Comparison of ENCODE assay signal across 21 cellular contexts in the genomic region with DNA sequence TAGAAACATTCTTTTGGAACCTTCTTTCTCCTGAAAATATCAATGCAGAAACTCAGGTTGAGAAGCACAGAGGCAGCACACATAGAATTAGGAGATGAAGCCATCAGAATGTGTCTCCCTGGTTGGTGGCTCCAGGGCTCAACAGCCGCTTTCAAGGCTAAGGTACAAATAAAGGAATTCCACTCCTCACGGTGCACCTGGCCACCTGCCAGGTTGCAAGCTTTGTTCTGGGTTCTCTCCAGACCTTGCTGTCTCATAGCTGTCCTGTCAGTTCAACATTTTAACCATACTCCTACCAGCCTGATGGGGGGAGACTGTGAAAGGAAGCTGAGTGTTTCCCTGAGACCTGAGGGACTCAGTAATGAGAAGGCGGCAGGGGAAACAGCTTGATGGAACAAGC.
"Had no signal": no experiment of that assay in that cellular context is flagged by ENCODE, and none has a peak within 500 bp of the region (broad histone marks: within the 10 kb centered on the region; RNA-seq: fewer than 3 reads in every experiment).

No MANE protein-coding gene starts in this region.

- H3K36me3 Mint-ChIP-seq: memory B cell; naive thymus-derived CD4-positive, alpha-beta T cell; type B pancreatic cell had no signal

- H3K4me1 Mint-ChIP-seq: memory B cell; naive thymus-derived CD4-positive, alpha-beta T cell had no signal

- ATAC-seq: esophagus mucosa; mucosa of descending colon; naive thymus-derived CD4-positive, alpha-beta T cell; sciatic nerve had no signal

- H3K4me3 Mint-ChIP-seq: activated T-cell treated with anti-CD3 and anti-CD28 coated beads, Interleukin-2, amount 50 U/mL, for 24 hours; memory B cell; naive thymus-derived CD4-positive, alpha-beta T cell; stimulated activated naive CD8-positive, alpha-beta T cell treated with anti-CD3 and anti-CD28 coated beads, Interleukin-15, Interleukin-2, amounts not matched to agents 100 ng/mL and 50 ng/mL, for 24 hours; type B pancreatic cell had no signal

- H3K9me3 ChIP-seq: left ventricle myocardium inferior, mucosa of descending colon, ovary, suprapubic skin had no signal

- H3K27ac ChIP-seq: cardiac muscle cell, dorsolateral prefrontal cortex, left ventricle myocardium inferior, ovary, suprapubic skin had no signal

- H3K27me3 ChIP-seq: cardiac muscle cell, dorsolateral prefrontal cortex, ovary, suprapubic skin had no signal

- H3K4me3 ChIP-seq: cardiac muscle cell, dorsolateral prefrontal cortex, left ventricle myocardium inferior, mucosa of descending colon, ovary, suprapubic skin had no signal

- H3K4me1 ChIP-seq: left ventricle myocardium inferior had no signal

- DNase-seq: activated CD4-positive, alpha-beta T cell treated with anti-CD3 and anti-CD28 coated beads for 1 hour; activated CD4-positive, alpha-beta T cell treated with anti-CD3 and anti-CD28 coated beads, Interleukin-2, amount 50 U/mL, for 48 hours; activated effector memory CD4-positive, alpha-beta T cell treated with Interleukin-2 at 50 U/mL for 16 hours; activated naive CD4-positive, alpha-beta T cell treated with anti-CD3 and anti-CD28 coated beads, Interleukin-2, amount 50 U/mL, for 16 hours; activated T-cell treated with anti-CD3 and anti-CD28 coated beads, Interleukin-2, amount 50 U/mL, for 24 hours; dorsolateral prefrontal cortex; hippocampal formation; kidney; left ventricle myocardium inferior; mucosa of descending colon; naive thymus-derived CD4-positive, alpha-beta T cell; ovary; T-helper 9 cell had no signal

- H3K9me3 Mint-ChIP-seq: activated T-cell treated with anti-CD3 and anti-CD28 coated beads, Interleukin-2, amount 50 U/mL, for 24 hours; memory B cell; naive thymus-derived CD4-positive, alpha-beta T cell had no signal

- H3K27me3 Mint-ChIP-seq: type B pancreatic cell had no signal

- H3K27ac Mint-ChIP-seq: activated T-cell treated with anti-CD3 and anti-CD28 coated beads, Interleukin-2, amount 50 U/mL, for 24 hours; memory B cell; naive thymus-derived CD4-positive, alpha-beta T cell; stimulated activated naive CD8-positive, alpha-beta T cell treated with anti-CD3 and anti-CD28 coated beads, Interleukin-15, Interleukin-2, amounts not matched to agents 100 ng/mL and 50 ng/mL, for 24 hours; type B pancreatic cell had no signal

- H3K36me3 ChIP-seq: cardiac muscle cell, left ventricle myocardium inferior, ovary, suprapubic skin had no signal

- FAIRE-seq: astrocyte, kidney had no signal
